Comparison of ENCODE assay signal across 21 cellular contexts in the genomic region with DNA sequence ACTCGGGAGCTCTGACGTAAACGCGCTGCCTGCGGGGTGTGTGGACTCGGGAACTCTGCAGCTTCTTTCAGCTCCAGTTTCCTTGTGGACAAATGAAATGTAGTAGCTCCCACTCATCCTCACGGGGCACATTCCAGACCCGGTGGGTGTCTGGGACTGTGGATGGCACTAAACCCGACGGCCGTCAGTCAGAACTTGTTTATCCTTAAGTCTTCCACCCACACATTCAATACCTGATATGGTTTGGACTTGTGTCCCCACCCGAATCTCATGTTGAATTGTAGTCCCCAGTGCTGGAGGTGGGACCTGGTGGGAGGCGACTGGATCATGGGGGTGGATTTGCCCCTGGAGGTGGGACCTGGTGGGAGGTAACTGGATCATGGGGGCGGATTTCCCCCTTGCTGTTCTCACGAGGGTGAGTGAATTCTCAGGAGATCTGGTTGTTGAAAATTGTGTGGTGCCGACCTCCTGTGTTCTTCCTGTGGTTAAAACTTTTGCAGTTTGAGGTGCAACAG.
"Had no signal": no experiment of that assay in that cellular context is flagged by ENCODE, and none has a peak within 500 bp of the region (broad histone marks: within the 10 kb centered on the region; RNA-seq: fewer than 3 reads in every experiment).

No MANE protein-coding gene starts in this region.

- H3K36me3 Mint-ChIP-seq: activated naive CD4-positive, alpha-beta T cell treated with anti-CD3 and anti-CD28 coated beads, Interleukin-2, amount 50 U/mL, for 72 hours; stimulated activated naive B cell treated with anti-CD40 and anti-IgM and Interleukin-4, amounts not matched to agents 10 μg/mL and 1 μg/mL and 100 μg/mL, for 72 hours; WTC11 had no signal

- H3K27ac Mint-ChIP-seq: progenitor cell of endocrine pancreas; stimulated activated naive B cell treated with anti-CD40 and anti-IgM and Interleukin-4, amounts not matched to agents 10 μg/mL and 1 μg/mL and 100 μg/mL, for 72 hours; WTC11 had no signal

- H3K9me3 Mint-ChIP-seq: activated naive CD4-positive, alpha-beta T cell treated with anti-CD3 and anti-CD28 coated beads, Interleukin-2, amount 50 U/mL, for 72 hours; naive thymus-derived CD8-positive, alpha-beta T cell; stimulated activated naive B cell treated with anti-CD40 and anti-IgM and Interleukin-4, amounts not matched to agents 10 μg/mL and 1 μg/mL and 100 μg/mL, for 72 hours; WTC11 had no signal

- DNase-seq: activated CD4-positive, alpha-beta T cell treated with anti-CD3 and anti-CD28 coated beads, Interleukin-2, amount 50 U/mL, for 4 hours; activated T-cell treated with anti-CD3 and anti-CD28 coated beads for 4 hours; adrenal gland; brain microvascular endothelial cell; left cardiac atrium; lower lobe of right lung; mesendoderm; naive thymus-derived CD8-positive, alpha-beta T cell; retina; stimulated activated CD4-positive, alpha-beta T cell treated with anti-CD3 and anti-CD28 coated beads, Interleukin-2, amount 100 ng/mL, for 48 hours; stimulated activated CD8-positive, alpha-beta memory T cell treated with anti-CD3 and anti-CD28 coated beads, Interleukin-4, amount 100 ng/mL, for 48 hours; stimulated activated naive B cell treated with anti-CD40 and anti-IgM and Interleukin-4, amounts not matched to agents 10 μg/mL and 1 μg/mL and 100 μg/mL, for 72 hours; T-helper 1 cell; T-helper 9 cell; trophoblast cell had no signal

- H3K4me3 ChIP-seq: adrenal gland, ascending aorta, heart left ventricle, lower lobe of right lung, vagina had no signal

- H3K4me3 Mint-ChIP-seq: stimulated activated naive B cell treated with anti-CD40 and anti-IgM and Interleukin-4, amounts not matched to agents 10 μg/mL and 1 μg/mL and 100 μg/mL, for 72 hours; WTC11 had no signal
